ENCODE assay signal across 26 cellular contexts in genomic region chr6:144993870-144994269, GRCh38.
A peak's percentile ranks its signal among the peaks of the same experiment; 100 is the strongest.
DNase-seq lines count a peak whose midpoint lies in the region; ATAC-seq and TF ChIP-seq lines count a peak whose summit lies in the region.
"Had no signal": no experiment of that assay in that cellular context is flagged by ENCODE, and none has a peak within 500 bp of the region (broad histone marks: within the 10 kb centered on the region; RNA-seq: fewer than 3 reads in every experiment).

No MANE protein-coding gene starts in this region.

- no peak overlapping the region for H3K4me2 ChIP-seq in PC-9

- H3K27me3 ChIP-seq in PC-9 (ENCODE audit: insufficient read depth, low read depth), result no peaks in the 10 kb centered on the region
- H3K27me3 ChIP-seq: body of pancreas, gastroesophageal sphincter had no signal

- H3K4me1 ChIP-seq in PC-9 (replicated peaks; ENCODE audit: insufficient read depth), result 0 out of 2 replicates have a peak, but pooled peaks cover 6% of the 10 kb centered on the region
- H3K4me1 ChIP-seq: gastroesophageal sphincter had no signal

- H3K36me3 ChIP-seq in PC-9 (ENCODE audit: low read depth), result no peaks in the 10 kb centered on the region
- H3K36me3 ChIP-seq: gastroesophageal sphincter had no signal

- DNase-seq in GM03348 (ENCODE audit: low spot score), result peak; percentile 10
- no peak for DNase-seq in PC-9
- peak; percentile 18 for DNase-seq in dedifferentiated amniotic fluid mesenchymal stem cell (ENCODE audit: extremely low spot score)
- DNase-seq in left kidney (ENCODE audit: low read depth, low spot score), result peak; percentile 40
- DNase-seq in activated CD8-positive, alpha-beta memory T cell treated with anti-CD3 and anti-CD28 coated beads for 24 hours, result no peak
- DNase-seq: activated CD8-positive, alpha-beta T cell treated with anti-CD3 and anti-CD28 coated beads, Interleukin-2, amount 10 ng/mL, durations not matched to agents 7 days and 5 days; activated T-cell treated with anti-CD3 and anti-CD28 coated beads, Interleukin-2, amount 50 U/mL, for 72 hours; body of pancreas; CD4-positive, alpha-beta T cell; cortex of kidney; H7; Karpas-422; mesendoderm; NCI-H1092; NCI-H2029 treated with DMSO at 0.1 percent for 48 hours; NCI-H446; posterior cingulate gyrus; RPMI8226; stimulated activated CD4-positive, alpha-beta T cell treated with anti-CD3 and anti-CD28 coated beads, Interleukin-2, amount 100 ng/mL, for 24 hours; stimulated activated naive B cell treated with anti-CD40 and anti-IgM and Interleukin-4, amounts not matched to agents 10 μg/mL and 1 μg/mL and 100 μg/mL, for 72 hours; T-helper 9 cell had no signal

- no peak overlapping the region for H3K27ac ChIP-seq in PC-9
- H3K27ac ChIP-seq: body of pancreas, gastroesophageal sphincter had no signal

- POLR2A ChIA-PET in PC-9 (lab: Charles Lee; ENCODE audit: unreplicated experiment), result no interaction called here

- no peaks in the 10 kb centered on the region for H3K79me2 ChIP-seq in PC-9 (ENCODE audit: low read depth)

- no TSS peak for BruUV-seq in PC-9 (replicated peaks; lab: Mats Ljungman, UMichigan)

- intact Hi-C loops in PC-9 (cut with micrococcal nuclease; ENCODE audit: unreplicated experiment), result no loop called here

- TF ChIP-seq CTCF in PC-9 (conservative IDR thresholded peaks at IDR 0.05), result no peak

- CTCF ChIA-PET in PC-9 (lab: Charles Lee), result no interaction called here

- no peaks in the 10 kb centered on the region for H3K9me2 ChIP-seq in PC-9 (ENCODE audit: insufficient read depth)

- no peaks in the 10 kb centered on the region for H3K9me3 ChIP-seq in PC-9 (ENCODE audit: insufficient read depth, low read depth)
- H3K9me3 ChIP-seq: body of pancreas, gastroesophageal sphincter had no signal

- 0 out of 2 replicates have a peak overlapping the region, but pooled peaks have one; percentile 16 for H2AFZ ChIP-seq in PC-9

- no peak overlapping the region for H3K4me3 ChIP-seq in PC-9
- H3K4me3 ChIP-seq: body of pancreas, gastroesophageal sphincter had no signal

- no peak for ATAC-seq in GM19351 (IDR thresholded peaks at IDR 0.05; ENCODE audit: unreplicated experiment)
- ATAC-seq in GM18907 (IDR thresholded peaks at IDR 0.05; ENCODE audit: unreplicated experiment), result no peak
- ATAC-seq in GM18867 (IDR thresholded peaks at IDR 0.05; ENCODE audit: unreplicated experiment), result no peak
- ATAC-seq: activated CD4-positive, CD25-positive, alpha-beta regulatory T cell treated with anti-CD3 and anti-CD28 coated beads, Interleukin-2, amount 50 U/mL, for 24 hours; activated CD8-positive, alpha-beta T cell treated with anti-CD3 and anti-CD28 coated beads, Interleukin-2, amount 10 ng/mL, durations not matched to agents 7 days and 5 days; activated T-cell treated with anti-CD3 and anti-CD28 coated beads, Interleukin-2, amount 50 U/mL, for 72 hours; body of pancreas; gastroesophageal sphincter; stimulated activated naive B cell treated with anti-CD40 and anti-IgM and Interleukin-4, amounts not matched to agents 10 μg/mL and 1 μg/mL and 100 μg/mL, for 72 hours had no signal

- no peaks in the 10 kb centered on the region for H3F3A ChIP-seq in PC-9 (ENCODE audit: insufficient read depth, low read depth)

- H4K20me1 ChIP-seq in PC-9 (ENCODE audit: insufficient read depth), result no peaks in the 10 kb centered on the region

Comparison
In these comparisons a context has a peak if more than half of its experiments do, and no peak if none do; other contexts are left out.
1. DNase-seq: peak in GM03348 (single experiment), dedifferentiated amniotic fluid mesenchymal stem cell (single experiment) and left kidney (single experiment); none in PC-9 (0 of 2) and activated CD8-positive, alpha-beta memory T cell treated with anti-CD3 and anti-CD28 coated beads for 24 hours (single experiment).